ENCODE assay signal across 8 cellular contexts in genomic region chr18:5309888-5310470, GRCh38.
DNase-seq lines count a peak whose midpoint lies in the region; ATAC-seq and TF ChIP-seq lines count a peak whose summit lies in the region.

No MANE protein-coding gene starts in this region.

- DNase-seq in stimulated activated CD4-positive, alpha-beta T cell treated with anti-CD3 and anti-CD28 coated beads, Interleukin-1b, Interleukin-23, amount 100 ng/mL, for 48 hours = peak; percentile 27
- no peak for DNase-seq in stimulated activated CD4-positive, alpha-beta T cell treated with anti-CD3 and anti-CD28 coated beads, Interleukin-2, amount 100 ng/mL, for 48 hours
- DNase-seq in SKM-1 (lab: John Stamatoyannopoulos, UW; ENCODE audit: unreplicated experiment) = peak; percentile 31
- peak; percentile 25 for DNase-seq in medulla oblongata (ENCODE audit: extremely low spot score)
- DNase-seq in HEK293T (ENCODE audit: extremely low spot score) = no peak
- no peak for DNase-seq in nucleus accumbens (lab: John Stamatoyannopoulos, UW)
- no peak for DNase-seq in NCI-H1694 (lab: John Stamatoyannopoulos, UW)

- POLR2A ChIA-PET in HEK293T (lab: Yijun Ruan, JAX) = no interaction called here

- ATAC-seq in HG03064 (IDR thresholded peaks at IDR 0.05; ENCODE audit: low read depth, unreplicated experiment) = peak; percentile 86

- CTCF ChIA-PET in HEK293T (lab: Yijun Ruan, JAX) = no interaction called here

TF ChIP-seq in HEK293T, 16 proteins besides CTCF, POLR2A, EP300 and RAD21:
- no peak for TF ChIP-seq CTBP1 (IDR thresholded peaks at IDR 0.05; ENCODE audit: borderline replicate concordance)
- TF ChIP-seq SUZ12 (IDR thresholded peaks at IDR 0.05) = no peak
- TF ChIP-seq HDGF (IDR thresholded peaks at IDR 0.05; ENCODE audit: borderline replicate concordance) = no peak
- TF ChIP-seq L3MBTL2 (conservative IDR thresholded peaks at IDR 0.05) = no peak
- TF ChIP-seq NFRKB (IDR thresholded peaks at IDR 0.05) = no peak
- no peak for TF ChIP-seq ARNT (IDR thresholded peaks at IDR 0.05)
- no peak for TF ChIP-seq TARDBP (IDR thresholded peaks at IDR 0.05)
- TF ChIP-seq LEF1 (IDR thresholded peaks at IDR 0.05; ENCODE audit: borderline replicate concordance) = no peak
- no peak for TF ChIP-seq FOXA1 (IDR thresholded peaks at IDR 0.05)
- TF ChIP-seq ZNF384 (IDR thresholded peaks at IDR 0.05) = no peak
- no peak for TF ChIP-seq FOXM1 (IDR thresholded peaks at IDR 0.05; ENCODE audit: borderline replicate concordance)
- no peak for TF ChIP-seq PKNOX1 (IDR thresholded peaks at IDR 0.05)
- no peak for TF ChIP-seq SP1 (IDR thresholded peaks at IDR 0.05)

Comparison
In these comparisons a context has a peak if more than half of its experiments do, and no peak if none do; other contexts are left out.
1. DNase-seq: peak in stimulated activated CD4-positive, alpha-beta T cell treated with anti-CD3 and anti-CD28 coated beads, Interleukin-1b, Interleukin-23, amount 100 ng/mL, for 48 hours (single experiment), SKM-1 (single experiment) and medulla oblongata (single experiment); none in stimulated activated CD4-positive, alpha-beta T cell treated with anti-CD3 and anti-CD28 coated beads, Interleukin-2, amount 100 ng/mL, for 48 hours (0 of 2), HEK293T (single experiment), nucleus accumbens (0 of 56) and NCI-H1694 (single experiment).